24 cellular contexts compared by ENCODE assay signal in genomic region chr2:143501245-143501644, GRCh38.
A peak's percentile ranks its signal among the peaks of the same experiment; 100 is the strongest.
DNase-seq lines count a peak whose midpoint lies in the region; ATAC-seq, FAIRE-seq and TF ChIP-seq lines count a peak whose summit lies in the region.
"Had no signal": no experiment of that assay in that cellular context is flagged by ENCODE, and none has a peak within 500 bp of the region (broad histone marks: within the 10 kb centered on the region; RNA-seq: fewer than 3 reads in every experiment).

No MANE protein-coding gene starts in this region.

- H3K4me3 Mint-ChIP-seq in effector memory CD8-positive, alpha-beta T cell, result no peak overlapping the region
- H3K4me3 Mint-ChIP-seq: CD14-positive monocyte; IgD-negative memory B cell; T-helper 1 cell treated with Interleukin-12 subunit alpha and Interleukin-12 subunit beta and Interleukin-4 antibody, amounts not matched to agents 30 μg/mL and 1 μg/mL, for 36 hours had no signal

- H3K4me1 Mint-ChIP-seq in effector memory CD8-positive, alpha-beta T cell (ENCODE audit: low read depth in 2 of 2), result peaks cover 29 to 41% of the 10 kb centered on the region in 2 donors

- TF ChIP-seq CTCF in D721Med (IDR thresholded peaks at IDR 0.05; ENCODE audit: insufficient read depth, missing control alignments), result no peak

- peak overlapping the region; percentile 16 to 32 for H3K27ac Mint-ChIP-seq in effector memory CD8-positive, alpha-beta T cell
- H3K27ac Mint-ChIP-seq: T-helper 1 cell treated with Interleukin-12 subunit alpha and Interleukin-12 subunit beta and Interleukin-4 antibody, amounts not matched to agents 30 μg/mL and 1 μg/mL, for 36 hours had no signal

- no peaks in the 10 kb centered on the region for H3K27me3 Mint-ChIP-seq in effector memory CD8-positive, alpha-beta T cell
- H3K27me3 Mint-ChIP-seq: IgD-negative memory B cell had no signal

- FAIRE-seq in D721Med (lab: Jason Lieb, UNC) (peak; percentile 38), GM19239 (lab: Jason Lieb, UNC) (peak; percentile 39)
- FAIRE-seq: RCC 7860 had no signal

- peaks cover 11% of the 10 kb centered on the region for H3K36me3 Mint-ChIP-seq in effector memory CD8-positive, alpha-beta T cell (ENCODE audit: insufficient read depth)

- ATAC-seq in effector memory CD8-positive, alpha-beta T cell (replicated peaks), result no peak
- ATAC-seq in GM18520 (IDR thresholded peaks at IDR 0.05; ENCODE audit: unreplicated experiment), result no peak
- ATAC-seq: HCT116 had no signal

- no peak for DNase-seq in D721Med (ENCODE audit: insufficient read length, low spot score)
- DNase-seq in GM19239 (ENCODE audit: insufficient read length, low spot score), result no peak
- DNase-seq in MV-4-11 (lab: John Stamatoyannopoulos, UW), result peak; percentile 29
- no peak for DNase-seq in effector memory CD8-positive, alpha-beta T cell
- DNase-seq in activated CD4-positive, alpha-beta T cell treated with anti-CD3 and anti-CD28 coated beads, Interleukin-2, amount 50 U/mL, for 4 hours, result no peak
- no peak for DNase-seq in stimulated activated CD4-positive, alpha-beta T cell treated with anti-CD3 and anti-CD28 coated beads, Interleukin-4, amount 100 ng/mL, for 4 hours
- DNase-seq: NCI-H1105; NCI-H146; NCI-H2029; NCI-H446 treated with DMSO at 0.1 percent for 48 hours; NCI-H526; NCI-H82; NK-92 treated with Interleukin-12 subunit alpha and Interleukin-12 subunit beta, amount 100 ng/mL, for 24 hours; OCI-M1; SIG-M5; SK-N-SH; SW 1271; T1000 had no signal

- H3K9me3 Mint-ChIP-seq in effector memory CD8-positive, alpha-beta T cell, result no peaks in the 10 kb centered on the region
- H3K9me3 Mint-ChIP-seq: CD14-positive monocyte; IgD-negative memory B cell; T-helper 1 cell treated with Interleukin-12 subunit alpha and Interleukin-12 subunit beta and Interleukin-4 antibody, amounts not matched to agents 30 μg/mL and 1 μg/mL, for 36 hours had no signal
